Comparison of ENCODE assay signal across 8 cellular contexts in genomic region chr6:105459049-105459448, GRCh38. TPM values are rescaled to one million over a fixed set of nuclear protein-coding genes. Genes with fewer than 3 reads are reported as not detected.
A peak's percentile ranks its signal among the peaks of the same experiment; 100 is the strongest.
DNase-seq lines count a peak whose midpoint lies in the region; ATAC-seq, FAIRE-seq and TF ChIP-seq lines count a peak whose summit lies in the region.

No MANE protein-coding gene starts in this region.

- H4K20me1 ChIP-seq in MM.1S (ENCODE audit: insufficient read depth, low read length): no peaks in the 10 kb centered on the region

- H2AFZ ChIP-seq in MM.1S (ENCODE audit: low read length): no peak overlapping the region

- no peaks in the 10 kb centered on the region for H3K36me3 ChIP-seq in MM.1S (replicated peaks; ENCODE audit: insufficient read depth, low read length)

- peak; percentile 84 for TF ChIP-seq POLR2A in GM12892 (IDR thresholded peaks at IDR 0.05; ENCODE audit: low read depth, low read length)

- no peak overlapping the region for H3K4me3 ChIP-seq in MM.1S (ENCODE audit: low read length)

- H3K4me1 Mint-ChIP-seq in effector memory CD8-positive, alpha-beta T cell (ENCODE audit: low read depth in 2 of 2): peaks cover 45 to 74% of the 10 kb centered on the region in 2 donors

- no peaks in the 10 kb centered on the region for H3K79me2 ChIP-seq in MM.1S (ENCODE audit: low read length)

- H3K27me3 Mint-ChIP-seq in effector memory CD8-positive, alpha-beta T cell: no peaks in the 10 kb centered on the region

- no peak overlapping the region for H3K4me2 ChIP-seq in MM.1S (ENCODE audit: low read depth, low read length)

- H3K9me3 ChIP-seq in MM.1S (replicated peaks; ENCODE audit: insufficient read depth, low read length): no peaks in the 10 kb centered on the region

- H3K27ac Mint-ChIP-seq in effector memory CD8-positive, alpha-beta T cell: peak overlapping the region; percentile 84 to 96

- H3K4me1 ChIP-seq in MM.1S (ENCODE audit: low read length): no peaks in the 10 kb centered on the region

- ATAC-seq in GM19463 (IDR thresholded peaks at IDR 0.05; ENCODE audit: unreplicated experiment) (peak; percentile 90), HG03378 (IDR thresholded peaks at IDR 0.05; ENCODE audit: unreplicated experiment) (peak; percentile 97)
- peak; percentile 75 for ATAC-seq in effector memory CD8-positive, alpha-beta T cell (replicated peaks)

- FAIRE-seq in GM12892 (lab: Jason Lieb, UNC): peak; percentile 99

- H3K27ac ChIP-seq in MM.1S (ENCODE audit: low read length): no peak overlapping the region

- no peaks in the 10 kb centered on the region for H3F3A ChIP-seq in MM.1S (ENCODE audit: insufficient read depth, low read length)

- H3K9ac ChIP-seq in MM.1S (ENCODE audit: low read length): no peak overlapping the region

- H3K4me3 Mint-ChIP-seq in effector memory CD8-positive, alpha-beta T cell: peak overlapping the region; percentile 78 to 89

- DNase-seq in GM12892 (ENCODE audit: insufficient read length) (no peak), NCI-H2227 treated with DMSO at 0.1 percent for 48 hours (lab: John Stamatoyannopoulos, UW) (no peak), Kasumi-1 (lab: John Stamatoyannopoulos, UW) (no peak), MM.1S (no peak), cortex of kidney (lab: John Stamatoyannopoulos, UW) (no peak)
- DNase-seq in effector memory CD8-positive, alpha-beta T cell: peak; percentile 32 to 45 (median 38)

- TF ChIP-seq CTCF in MM.1S (IDR thresholded peaks at IDR 0.05; ENCODE audit: low read length): no peak

- H3K36me3 Mint-ChIP-seq in effector memory CD8-positive, alpha-beta T cell (ENCODE audit: insufficient read depth): no peaks in the 10 kb centered on the region

- H3K9me3 Mint-ChIP-seq in effector memory CD8-positive, alpha-beta T cell: no peaks in the 10 kb centered on the region

- no peaks in the 10 kb centered on the region for H3K27me3 ChIP-seq in MM.1S (replicated peaks; ENCODE audit: insufficient read depth, low read length)

- H3K9me2 ChIP-seq in MM.1S (replicated peaks; ENCODE audit: insufficient read depth, low read length): no peaks in the 10 kb centered on the region

RNA-seq across cellular contexts. Expression of gene PREP, which starts 56.2 kb away (rescaled TPM):
- 27.9 TPM for polyA plus RNA-seq in GM12892 (2012; ENCODE audit: missing spikeins)

Comparison
In these comparisons a context has a peak if more than half of its experiments do, and no peak if none do; other contexts are left out.
1. DNase-seq: peak in effector memory CD8-positive, alpha-beta T cell (3 of 3); none in GM12892 (single experiment), NCI-H2227 treated with DMSO at 0.1 percent for 48 hours (single experiment), Kasumi-1 (0 of 2), MM.1S (single experiment) and cortex of kidney (single experiment).
2. Peak in every context shown above with its lines, with median percentiles within 50 percentile points of each other: ATAC-seq.